In the genomic region with DNA sequence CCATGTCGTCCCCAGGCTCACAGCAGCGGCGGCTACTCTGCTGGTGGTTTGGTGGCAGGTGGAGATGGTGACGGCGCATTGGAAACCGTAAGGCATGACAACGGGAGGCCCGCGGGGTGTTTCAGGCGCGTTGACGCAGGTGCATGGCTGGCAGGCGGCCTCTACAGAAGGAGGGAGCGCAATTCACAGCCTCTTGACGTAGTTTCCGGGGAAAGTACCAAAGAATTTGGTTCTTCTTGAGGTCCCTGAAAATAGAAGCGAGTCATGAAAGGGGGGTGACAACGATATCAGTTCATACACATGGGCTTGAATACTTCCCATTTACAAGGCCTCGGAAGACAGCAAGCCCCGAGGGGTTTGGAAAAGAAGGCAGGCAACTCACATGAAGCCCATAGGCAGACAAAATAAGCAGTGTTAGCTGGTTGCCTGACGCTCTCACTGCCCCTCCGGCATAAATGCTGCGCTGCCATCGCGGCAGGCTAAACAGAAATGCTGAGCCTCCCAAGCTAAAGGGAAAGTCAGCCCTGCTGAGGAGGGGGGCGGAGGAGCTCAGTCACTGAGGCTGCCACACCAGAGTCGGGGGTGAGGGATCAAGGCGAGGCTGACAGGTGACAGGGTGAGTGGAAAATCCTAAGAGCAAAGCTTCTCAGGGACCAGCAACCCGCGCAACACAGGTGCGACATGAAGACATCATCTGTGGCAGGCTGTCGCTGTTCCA, we compare ENCODE assay signal across 8 cellular contexts. TPM values are rescaled to one million over a fixed set of nuclear protein-coding genes. Genes with fewer than 3 reads are reported as not detected.
DNase-seq lines count a peak whose midpoint lies in the region; ATAC-seq and TF ChIP-seq lines count a peak whose summit lies in the region.

No MANE protein-coding gene starts in this region.

- no peaks in the 10 kb centered on the region for H3K27me3 ChIP-seq in BE2C

- no peak for TF ChIP-seq CTCF in BE2C (IDR thresholded peaks at IDR 0.05; ENCODE audit: low read depth, low read length)

- H3K9me3 ChIP-seq in BE2C = no peaks in the 10 kb centered on the region

- H3K4me1 Mint-ChIP-seq in effector memory CD8-positive, alpha-beta T cell (ENCODE audit: low read depth in 2 of 2) = peaks cover 6 to 9% of the 10 kb centered on the region in 2 donors

- ATAC-seq in GM18867 (IDR thresholded peaks at IDR 0.05; ENCODE audit: unreplicated experiment) (peak; percentile 99), HG02938 (IDR thresholded peaks at IDR 0.05; ENCODE audit: unreplicated experiment) (peak; percentile 97)
- ATAC-seq in effector memory CD8-positive, alpha-beta T cell (replicated peaks) = peak; percentile 92

- no peaks in the 10 kb centered on the region for H3K9me3 Mint-ChIP-seq in effector memory CD8-positive, alpha-beta T cell

- no peak for TF ChIP-seq POLR2A in erythroblast (IDR thresholded peaks at IDR 0.05; ENCODE audit: low read length)

- peaks cover 64 to 84% of the 10 kb centered on the region in 2 donors for H3K27me3 Mint-ChIP-seq in effector memory CD8-positive, alpha-beta T cell

- DNase-seq in activated CD4-positive, CD25-positive, alpha-beta regulatory T cell treated with anti-CD3 and anti-CD28 coated beads, Interleukin-2, amount 50 U/mL, for 72 hours = peak; percentile 53
- peak; percentile 24 to 39 (median 27) for DNase-seq in effector memory CD8-positive, alpha-beta T cell
- DNase-seq in stimulated activated CD4-positive, alpha-beta T cell treated with anti-CD3 and anti-CD28 coated beads, Interleukin-15, amount 100 ng/mL, for 48 hours (ENCODE audit: low read depth in 2 of 2) = peak; percentile 60 to 71
- DNase-seq in BE2C = no peak
- DNase-seq in NCI-H2196 (lab: John Stamatoyannopoulos, UW; ENCODE audit: unreplicated experiment) = no peak
- DNase-seq in erythroblast (lab: John Stamatoyannopoulos, UW) = no peak

- no peaks in the 10 kb centered on the region; the same call in 1 of the 2 replicates for H3K36me3 ChIP-seq in BE2C

- peak overlapping the region; percentile 40 to 57 for H3K4me3 Mint-ChIP-seq in effector memory CD8-positive, alpha-beta T cell

- H3K4me3 ChIP-seq in BE2C (ENCODE audit: low read depth, low read length) = no peak overlapping the region

- H3K4me1 ChIP-seq in BE2C = no peaks in the 10 kb centered on the region

- peak overlapping the region in 1 of 2 donors; percentile 77 for H3K27ac Mint-ChIP-seq in effector memory CD8-positive, alpha-beta T cell

- no peaks in the 10 kb centered on the region for H3K36me3 Mint-ChIP-seq in effector memory CD8-positive, alpha-beta T cell (ENCODE audit: insufficient read depth)

RNA-seq across cellular contexts. Expression of a gene that starts 52.3 kb away (rescaled TPM):
- polyA plus RNA-seq in BE2C (2012; ENCODE audit: insufficient read depth, insufficient read length, low read depth) = 1.4 TPM

Comparison
In these comparisons a context has a peak if more than half of its experiments do, and no peak if none do; other contexts are left out.
1. DNase-seq: peak in activated CD4-positive, CD25-positive, alpha-beta regulatory T cell treated with anti-CD3 and anti-CD28 coated beads, Interleukin-2, amount 50 U/mL, for 72 hours (single experiment), effector memory CD8-positive, alpha-beta T cell (3 of 3) and stimulated activated CD4-positive, alpha-beta T cell treated with anti-CD3 and anti-CD28 coated beads, Interleukin-15, amount 100 ng/mL, for 48 hours (2 of 2); none in BE2C (single experiment), NCI-H2196 (single experiment) and erythroblast (0 of 2).
2. Peak in every context shown above with its lines, with median percentiles within 50 percentile points of each other: ATAC-seq.